Comparison of ENCODE assay signal across 10 cellular contexts in genomic region chr3:150739200-150739863, GRCh38. TPM values are rescaled to one million over a fixed set of nuclear protein-coding genes. Genes with fewer than 3 reads are reported as not detected.
DNase-seq lines count a peak whose midpoint lies in the region; ATAC-seq and FAIRE-seq lines count a peak whose summit lies in the region.
"Had no signal": no experiment of that assay in that cellular context is flagged by ENCODE, and none has a peak within 500 bp of the region (broad histone marks: within the 10 kb centered on the region; RNA-seq: fewer than 3 reads in every experiment).

No MANE protein-coding gene starts in this region.

- no peak for FAIRE-seq in HTR-8/SVneo (lab: Jason Lieb, UNC)
- FAIRE-seq: islet of Langerhans had no signal

- no peak for DNase-seq in activated naive CD4-positive, alpha-beta T cell treated with anti-CD3 and anti-CD28 coated beads for 36 hours
- DNase-seq in activated naive CD4-positive, alpha-beta T cell treated with anti-CD3 and anti-CD28 coated beads, Interleukin-2, amount 50 U/mL, for 16 hours, result no peak
- no peak for DNase-seq in activated CD8-positive, alpha-beta T cell treated with anti-CD3 and anti-CD28 coated beads, Interleukin-2, amount 10 ng/mL, durations not matched to agents 7 days and 5 days
- no peak for DNase-seq in left cardiac atrium
- no peak for DNase-seq in NK-92 (lab: John Stamatoyannopoulos, UW; ENCODE audit: unreplicated experiment)
- no peak for DNase-seq in HTR-8/SVneo (ENCODE audit: insufficient read length, low spot score)

- CTCF ChIA-PET in activated naive CD4-positive, alpha-beta T cell treated with anti-CD3 and anti-CD28 coated beads for 36 hours (lab: Charles Lee), result interaction anchor here (0.6 kb wide), 1 partner anchor 22 kb away, joined by 3 read pairs; no protein-coding TSS in a partner anchor
- CTCF ChIA-PET in activated CD8-positive, alpha-beta T cell treated with anti-CD3 and anti-CD28 coated beads, Interleukin-2, amount 10 ng/mL, durations not matched to agents 7 days and 5 days (lab: Charles Lee), result interaction anchor here (0.6 kb wide), 1 partner anchor 18 kb away, joined by 3 read pairs; no protein-coding TSS in a partner anchor

- peaks cover 85% of the 10 kb centered on the region for H3K4me1 Mint-ChIP-seq in activated naive CD4-positive, alpha-beta T cell treated with anti-CD3 and anti-CD28 coated beads for 36 hours (ENCODE audit: low read depth)
- peaks cover 47% of the 10 kb centered on the region for H3K4me1 Mint-ChIP-seq in activated CD8-positive, alpha-beta T cell treated with anti-CD3 and anti-CD28 coated beads, Interleukin-2, amount 10 ng/mL, durations not matched to agents 7 days and 5 days (ENCODE audit: low read depth)
- peaks cover 84% of the 10 kb centered on the region for H3K4me1 Mint-ChIP-seq in stimulated activated naive CD8-positive, alpha-beta T cell treated with anti-CD3 and anti-CD28 coated beads, Interleukin-15, Interleukin-2, amounts not matched to agents 100 ng/mL and 50 ng/mL, for 24 hours (ENCODE audit: low read depth)

- no peaks in the 10 kb centered on the region for H3K9me3 Mint-ChIP-seq in activated naive CD4-positive, alpha-beta T cell treated with anti-CD3 and anti-CD28 coated beads for 36 hours
- H3K9me3 Mint-ChIP-seq in activated CD8-positive, alpha-beta T cell treated with anti-CD3 and anti-CD28 coated beads, Interleukin-2, amount 10 ng/mL, durations not matched to agents 7 days and 5 days (ENCODE audit: insufficient read depth), result no peaks in the 10 kb centered on the region
- no peaks in the 10 kb centered on the region for H3K9me3 Mint-ChIP-seq in stimulated activated naive CD8-positive, alpha-beta T cell treated with anti-CD3 and anti-CD28 coated beads, Interleukin-15, Interleukin-2, amounts not matched to agents 100 ng/mL and 50 ng/mL, for 24 hours

- H3K27ac Mint-ChIP-seq in activated naive CD4-positive, alpha-beta T cell treated with anti-CD3 and anti-CD28 coated beads for 36 hours, result peak overlapping the region; percentile 99
- H3K27ac Mint-ChIP-seq in activated CD8-positive, alpha-beta T cell treated with anti-CD3 and anti-CD28 coated beads, Interleukin-2, amount 10 ng/mL, durations not matched to agents 7 days and 5 days, result no peak overlapping the region
- peak overlapping the region; percentile 100 for H3K27ac Mint-ChIP-seq in stimulated activated naive CD8-positive, alpha-beta T cell treated with anti-CD3 and anti-CD28 coated beads, Interleukin-15, Interleukin-2, amounts not matched to agents 100 ng/mL and 50 ng/mL, for 24 hours

- H3K27me3 Mint-ChIP-seq in activated naive CD4-positive, alpha-beta T cell treated with anti-CD3 and anti-CD28 coated beads for 36 hours (ENCODE audit: low read depth), result no peaks in the 10 kb centered on the region
- no peaks in the 10 kb centered on the region for H3K27me3 Mint-ChIP-seq in activated CD8-positive, alpha-beta T cell treated with anti-CD3 and anti-CD28 coated beads, Interleukin-2, amount 10 ng/mL, durations not matched to agents 7 days and 5 days (ENCODE audit: low read depth)
- H3K27me3 Mint-ChIP-seq in stimulated activated naive CD8-positive, alpha-beta T cell treated with anti-CD3 and anti-CD28 coated beads, Interleukin-15, Interleukin-2, amounts not matched to agents 100 ng/mL and 50 ng/mL, for 24 hours, result no peaks in the 10 kb centered on the region

- no peak overlapping the region for H3K4me3 Mint-ChIP-seq in activated naive CD4-positive, alpha-beta T cell treated with anti-CD3 and anti-CD28 coated beads for 36 hours
- H3K4me3 Mint-ChIP-seq in activated CD8-positive, alpha-beta T cell treated with anti-CD3 and anti-CD28 coated beads, Interleukin-2, amount 10 ng/mL, durations not matched to agents 7 days and 5 days, result no peak overlapping the region
- peak overlapping the region; percentile 84 for H3K4me3 Mint-ChIP-seq in stimulated activated naive CD8-positive, alpha-beta T cell treated with anti-CD3 and anti-CD28 coated beads, Interleukin-15, Interleukin-2, amounts not matched to agents 100 ng/mL and 50 ng/mL, for 24 hours

- POLR2A ChIA-PET in activated CD8-positive, alpha-beta T cell treated with anti-CD3 and anti-CD28 coated beads, Interleukin-2, amount 10 ng/mL, durations not matched to agents 7 days and 5 days (lab: Charles Lee), result interaction anchor here (2.2 kb wide), 1 partner anchor 24 kb away, joined by 12 read pairs; the partner anchor contains the start of gene SIAH2

- intact Hi-C loops in activated naive CD4-positive, alpha-beta T cell treated with anti-CD3 and anti-CD28 coated beads for 36 hours (cut with micrococcal nuclease), result loop anchor here (1.0 to 5.0 kb wide), 10 partner anchors 21 to 1458 kb away; partner anchors contain the start of genes GPR171, MED12L and SELENOT
- intact Hi-C loops in left cardiac atrium (cut with DNase I), result no loop called here

- ATAC-seq in HG02981 (IDR thresholded peaks at IDR 0.05; ENCODE audit: unreplicated experiment), result peak; percentile 30
- peak; percentile 15 for ATAC-seq in activated CD8-positive, alpha-beta T cell treated with anti-CD3 and anti-CD28 coated beads, Interleukin-2, amount 10 ng/mL, durations not matched to agents 7 days and 5 days
- no peak for ATAC-seq in left cardiac atrium

- H3K36me3 Mint-ChIP-seq in activated naive CD4-positive, alpha-beta T cell treated with anti-CD3 and anti-CD28 coated beads for 36 hours (ENCODE audit: low read depth), result peaks cover 38% of the 10 kb centered on the region
- H3K36me3 Mint-ChIP-seq in activated CD8-positive, alpha-beta T cell treated with anti-CD3 and anti-CD28 coated beads, Interleukin-2, amount 10 ng/mL, durations not matched to agents 7 days and 5 days (ENCODE audit: low read depth), result peaks cover 24% of the 10 kb centered on the region
- peaks cover 67% of the 10 kb centered on the region for H3K36me3 Mint-ChIP-seq in stimulated activated naive CD8-positive, alpha-beta T cell treated with anti-CD3 and anti-CD28 coated beads, Interleukin-15, Interleukin-2, amounts not matched to agents 100 ng/mL and 50 ng/mL, for 24 hours (ENCODE audit: low read depth)

RNA-seq across cellular contexts. Expression of gene SIAH2, which starts 23.6 kb away (rescaled TPM):
- total RNA-seq in activated naive CD4-positive, alpha-beta T cell treated with anti-CD3 and anti-CD28 coated beads for 36 hours, result 10 to 100 TPM; 67.1 to 68.8 TPM
- total RNA-seq in activated CD8-positive, alpha-beta T cell treated with anti-CD3 and anti-CD28 coated beads, Interleukin-2, amount 10 ng/mL, durations not matched to agents 7 days and 5 days, result 10 to 100 TPM; 31.5 to 32.3 TPM
- 10 to 100 TPM; 14.7 to 16.4 TPM for total RNA-seq in left cardiac atrium

RNA-seq across cellular contexts. Expression of gene ERICH6, which starts 35.6 kb away (rescaled TPM):
- total RNA-seq in activated naive CD4-positive, alpha-beta T cell treated with anti-CD3 and anti-CD28 coated beads for 36 hours, result not detected
- total RNA-seq in activated CD8-positive, alpha-beta T cell treated with anti-CD3 and anti-CD28 coated beads, Interleukin-2, amount 10 ng/mL, durations not matched to agents 7 days and 5 days, result under 1 TPM; 0.21 to 0.60 TPM
- under 1 TPM in 1 of 2 donors, not detected in 1; 0.39 TPM for total RNA-seq in left cardiac atrium
- total RNA-seq: omental fat pad had no signal

Comparison
In these comparisons a context has a peak if more than half of its experiments do, and no peak if none do; other contexts are left out.
1. ATAC-seq: peak in HG02981 (single experiment) and activated CD8-positive, alpha-beta T cell treated with anti-CD3 and anti-CD28 coated beads, Interleukin-2, amount 10 ng/mL, durations not matched to agents 7 days and 5 days (single experiment); none in left cardiac atrium (0 of 2).